In genomic region chr1:226945106-226945857, GRCh38 we compare ENCODE assay signal across 13 cellular contexts. TPM values are rescaled to one million over a fixed set of nuclear protein-coding genes. Genes with fewer than 3 reads are reported as not detected.
A peak's percentile ranks its signal among the peaks of the same experiment; 100 is the strongest.
DNase-seq lines count a peak whose midpoint lies in the region; ATAC-seq, FAIRE-seq and TF ChIP-seq lines count a peak whose summit lies in the region.
"Had no signal": no experiment of that assay in that cellular context is flagged by ENCODE, and none has a peak within 500 bp of the region (broad histone marks: within the 10 kb centered on the region; RNA-seq: fewer than 3 reads in every experiment).

No MANE protein-coding gene starts in this region.

- H3K36me3 Mint-ChIP-seq in stimulated activated effector memory CD8-positive, alpha-beta T cell treated with anti-CD3 and anti-CD28 coated beads, Interleukin-12 subunit alpha, Interleukin-12 subunit beta, amount 100 ng/mL, for 72 hours, result peaks cover 8% of the 10 kb centered on the region
- H3K36me3 Mint-ChIP-seq: natural killer cell treated with Interleukin-12 subunit alpha and Interleukin-12 subunit beta and Interleukin-15 and Interleukin-18, amount 100 ng/mL, for 72 hours had no signal

- CTCF ChIA-PET in Panc1 (lab: Charles Lee), result interaction anchor here (0.6 kb wide), 1 partner anchor 1059 kb away, joined by 3 read pairs; no protein-coding TSS in a partner anchor
- CTCF ChIA-PET in A673 (lab: Charles Lee), result no interaction called here

- peak overlapping the region; percentile 62 for H3K27ac Mint-ChIP-seq in stimulated activated effector memory CD8-positive, alpha-beta T cell treated with anti-CD3 and anti-CD28 coated beads, Interleukin-12 subunit alpha, Interleukin-12 subunit beta, amount 100 ng/mL, for 72 hours

- H3K9ac ChIP-seq in kidney (ENCODE audit: low read length in 2 of 2), result peak overlapping the region in 1 of 2 donors; percentile 59

- TF ChIP-seq CTCF in Panc1 (IDR thresholded peaks at IDR 0.05) (no peak), kidney (IDR thresholded peaks at IDR 0.05; ENCODE audit: borderline replicate concordance, extremely low read depth, insufficient read depth) (no peak), A673 (conservative IDR thresholded peaks at IDR 0.05; ENCODE audit: low read depth, low read length) (no peak)

- ATAC-seq in Panc1, result peak; percentile 52
- ATAC-seq in stimulated activated effector memory CD8-positive, alpha-beta T cell treated with anti-CD3 and anti-CD28 coated beads, Interleukin-12 subunit alpha, Interleukin-12 subunit beta, amount 100 ng/mL, for 72 hours, result no peak
- ATAC-seq: natural killer cell treated with Interleukin-12 subunit alpha and Interleukin-12 subunit beta and Interleukin-15 and Interleukin-18, amount 100 ng/mL, for 72 hours had no signal

- in situ Hi-C loops in Panc1 (cut with HindIII; ENCODE audit: low pct_unique_long_range_greater_than_20kb, low sequenced_read_pairs), result no loop called here

- intact Hi-C loops in Panc1 (cut with micrococcal nuclease; ENCODE audit: unreplicated experiment) (no loop called here), kidney (cut with DNase I) (no loop called here), A673 (cut with micrococcal nuclease; ENCODE audit: unreplicated experiment) (no loop called here)

- DNase-seq in DMS 273 (lab: John Stamatoyannopoulos, UW; ENCODE audit: unreplicated experiment), result peak; percentile 49
- no peak for DNase-seq in DMS 273 treated with DMSO at 0.1 percent for 48 hours (lab: John Stamatoyannopoulos, UW)
- DNase-seq in Panc1 (ENCODE audit: low read depth, low spot score), result no peak
- no peak for DNase-seq in kidney
- no peak for DNase-seq in stimulated activated effector memory CD8-positive, alpha-beta T cell treated with anti-CD3 and anti-CD28 coated beads, Interleukin-12 subunit alpha, Interleukin-12 subunit beta, amount 100 ng/mL, for 72 hours (ENCODE audit: low spot score in 2 of 2)
- DNase-seq in A673 (ENCODE audit: low spot score), result no peak
- no peak for DNase-seq in NK-92 (lab: John Stamatoyannopoulos, UW; ENCODE audit: unreplicated experiment)
- no peak for DNase-seq in epidermal melanocyte (ENCODE audit: insufficient read length, low spot score)
- DNase-seq: 8988T; activated T-cell treated with anti-CD3 and anti-CD28 coated beads, Interleukin-2, amount 50 U/mL, for 48 hours had no signal

- peak overlapping the region; percentile 69 for H3K27ac ChIP-seq in Panc1 (ENCODE audit: low read length)
- H3K27ac ChIP-seq in kidney (ENCODE audit: low read depth in 2 of 2, low read length in 2 of 2), result peak overlapping the region; percentile 79 to 80
- no peak overlapping the region for H3K27ac ChIP-seq in A673 (ENCODE audit: low read depth, low read length, poor library complexity, severe bottlenecking)
- H3K27ac ChIP-seq: SJSA1 had no signal

- no peaks in the 10 kb centered on the region for H3K9me3 ChIP-seq in Panc1 (ENCODE audit: control insufficient read depth, insufficient read depth, low read depth, low read length)
- no peaks in the 10 kb centered on the region for H3K9me3 ChIP-seq in kidney (ENCODE audit: control insufficient read depth in 1 of 2, low read length in 2 of 2)
- no peaks in the 10 kb centered on the region for H3K9me3 ChIP-seq in A673 (ENCODE audit: low read depth, low read length, poor library complexity, severe bottlenecking)
- H3K9me3 ChIP-seq: SJSA1 had no signal

- H3K4me1 Mint-ChIP-seq in stimulated activated effector memory CD8-positive, alpha-beta T cell treated with anti-CD3 and anti-CD28 coated beads, Interleukin-12 subunit alpha, Interleukin-12 subunit beta, amount 100 ng/mL, for 72 hours, result peaks cover 75% of the 10 kb centered on the region

- no peaks in the 10 kb centered on the region for H3K9me3 Mint-ChIP-seq in stimulated activated effector memory CD8-positive, alpha-beta T cell treated with anti-CD3 and anti-CD28 coated beads, Interleukin-12 subunit alpha, Interleukin-12 subunit beta, amount 100 ng/mL, for 72 hours
- H3K9me3 Mint-ChIP-seq: natural killer cell treated with Interleukin-12 subunit alpha and Interleukin-12 subunit beta and Interleukin-15 and Interleukin-18, amount 100 ng/mL, for 72 hours had no signal

- no peak overlapping the region for H3K4me3 ChIP-seq in Panc1 (ENCODE audit: low read depth in 2 of 2, low read length in 2 of 2)
- peak overlapping the region in 1 of 2 donors; percentile 12 for H3K4me3 ChIP-seq in kidney (ENCODE audit: low read length in 2 of 2)
- H3K4me3 ChIP-seq in A673 (ENCODE audit: low read depth, low read length, poor library complexity, severe bottlenecking), result no peak overlapping the region
- H3K4me3 ChIP-seq: SJSA1 had no signal

- BruUV-seq in Panc1 (replicated peaks; lab: Mats Ljungman, UMichigan), result no TSS peak
- no TSS peak for BruUV-seq in A673 (replicated peaks; lab: Mats Ljungman, UMichigan)

- no peak for FAIRE-seq in kidney (lab: Jason Lieb, UNC)
- FAIRE-seq: endothelial cell of umbilical vein had no signal

- no peaks in the 10 kb centered on the region; the same call in 1 of the 2 replicates for H3K36me3 ChIP-seq in Panc1 (ENCODE audit: control insufficient read depth, insufficient read depth, low read length)
- no peaks in the 10 kb centered on the region for H3K36me3 ChIP-seq in kidney (ENCODE audit: control insufficient read depth in 1 of 2, insufficient read depth in 2 of 2, low read length in 2 of 2)
- H3K36me3 ChIP-seq in A673 (ENCODE audit: insufficient read depth, low read length, poor library complexity, severe bottlenecking), result no peaks in the 10 kb centered on the region
- H3K36me3 ChIP-seq: SJSA1 had no signal

- H3K4me1 ChIP-seq in Panc1 (ENCODE audit: control insufficient read depth, insufficient read depth, low read length), result peaks cover 26% of the 10 kb centered on the region
- H3K4me1 ChIP-seq in kidney (ENCODE audit: control insufficient read depth in 1 of 2, insufficient read depth in 1 of 2, low read depth in 1 of 2, low read length in 2 of 2), result peaks cover 34 to 52% of the 10 kb centered on the region in 2 donors
- H3K4me1 ChIP-seq in A673 (ENCODE audit: insufficient read depth, low read length, poor library complexity, severe bottlenecking), result peaks cover 5% of the 10 kb centered on the region

- H3K27me3 ChIP-seq in Panc1 (ENCODE audit: control insufficient read depth, insufficient read depth, low read length) (no peaks in the 10 kb centered on the region), A673 (replicated peaks; ENCODE audit: insufficient read depth, low read depth, low read length, poor library complexity) (no peaks in the 10 kb centered on the region)
- H3K27me3 ChIP-seq: SJSA1 had no signal

- H3K4me3 Mint-ChIP-seq in stimulated activated effector memory CD8-positive, alpha-beta T cell treated with anti-CD3 and anti-CD28 coated beads, Interleukin-12 subunit alpha, Interleukin-12 subunit beta, amount 100 ng/mL, for 72 hours, result no peak overlapping the region
- H3K4me3 Mint-ChIP-seq: natural killer cell treated with Interleukin-12 subunit alpha and Interleukin-12 subunit beta and Interleukin-15 and Interleukin-18, amount 100 ng/mL, for 72 hours had no signal

- POLR2A ChIA-PET in Panc1 (lab: Charles Lee), result interaction anchor here (0.6 kb wide), 1 partner anchor 15 kb away, joined by 3 read pairs; no protein-coding TSS in a partner anchor
- POLR2A ChIA-PET in A673 (lab: Charles Lee; ENCODE audit: low non-redundant PET), result no interaction called here

RNA-seq across cellular contexts. Expression of gene COQ8A, which starts 5.2 kb away (rescaled TPM):
- total RNA-seq in Panc1 (2021; ENCODE audit: unreplicated experiment) (15.1 TPM), kidney (29.4 TPM), A673 (2021) (7.7 and 10.0 TPM in 2 replicates)
- 15.7 TPM for polyA plus RNA-seq in Panc1 (2012; ENCODE audit: insufficient read length)
- polyA plus RNA-seq in kidney (ENCODE audit: insufficient read depth, low read depth, low replicate concordance), result 44.1 TPM
